Comparison of ENCODE assay signal across 11 cellular contexts in genomic region chr13:99275093-99275469, GRCh38. TPM values are rescaled to one million over a fixed set of nuclear protein-coding genes. Genes with fewer than 3 reads are reported as not detected.
DNase-seq lines count a peak whose midpoint lies in the region; ATAC-seq and TF ChIP-seq lines count a peak whose summit lies in the region.
"Had no signal": no experiment of that assay in that cellular context is flagged by ENCODE, and none has a peak within 500 bp of the region (broad histone marks: within the 10 kb centered on the region; RNA-seq: fewer than 3 reads in every experiment).

No MANE protein-coding gene starts in this region.

- peak overlapping the region; percentile 98 for H3K27ac Mint-ChIP-seq in T-helper 17 cell
- H3K27ac Mint-ChIP-seq: brain had no signal

- no peak for TF ChIP-seq POLR2A in ovary (IDR thresholded peaks at IDR 0.05)

- H3K27me3 Mint-ChIP-seq in T-helper 17 cell = no peaks in the 10 kb centered on the region
- H3K27me3 Mint-ChIP-seq: brain had no signal

- H3K27ac ChIP-seq in epithelial cell of prostate (no peak overlapping the region), ovary (no peak overlapping the region)

- H3K4me1 ChIP-seq in ovary (ENCODE audit: insufficient read depth) = no peaks in the 10 kb centered on the region

- WGBS in ovary, 3 donors = 32 to 48% (median 47%) methylated on average over 1 of the region's 1 CpG

- peak; percentile 80 for ATAC-seq in T-helper 17 cell
- no peak for ATAC-seq in esophagus mucosa

- H3K36me3 ChIP-seq in ovary = no peaks in the 10 kb centered on the region

- peak; percentile 67 for DNase-seq in AG08395 (ENCODE audit: low spot score)
- DNase-seq in GM12865 (ENCODE audit: low read depth) = peak; percentile 63
- no peak for DNase-seq in T-helper 17 cell
- DNase-seq in epithelial cell of prostate (ENCODE audit: low read depth, low spot score) = peak; percentile 14
- no peak for DNase-seq in ovary
- DNase-seq in NCI-H345 (lab: John Stamatoyannopoulos, UW) = no peak
- DNase-seq in DMS153 (lab: John Stamatoyannopoulos, UW) = no peak
- DNase-seq: Karpas-422, SHP77 treated with DMSO at 0.1 percent for 48 hours had no signal

- H3K9me3 ChIP-seq in T-helper 17 cell (ENCODE audit: control insufficient read depth, low read length, poor library complexity, severe bottlenecking) (no peaks in the 10 kb centered on the region), ovary (no peaks in the 10 kb centered on the region)

- H3K27me3 ChIP-seq in ovary = no peaks in the 10 kb centered on the region

- H3K4me1 Mint-ChIP-seq in T-helper 17 cell = peaks cover 72% of the 10 kb centered on the region
- H3K4me1 Mint-ChIP-seq: brain had no signal

- H3K4me3 Mint-ChIP-seq in T-helper 17 cell = peak overlapping the region; percentile 73
- H3K4me3 Mint-ChIP-seq: brain had no signal

- H3K4me3 ChIP-seq in GM12865 (ENCODE audit: low read depth, low read length) (no peak overlapping the region), ovary (no peak overlapping the region)

- intact Hi-C loops in ovary (cut with DNase I) = no loop called here

- no peak for TF ChIP-seq CTCF in GM12865 (IDR thresholded peaks at IDR 0.05; ENCODE audit: insufficient read depth, low read depth, low read length, missing control alignments)
- no peak for TF ChIP-seq CTCF in ovary (IDR thresholded peaks at IDR 0.05)

- H3K36me3 Mint-ChIP-seq in T-helper 17 cell (ENCODE audit: low read depth) = peaks cover 8% of the 10 kb centered on the region

- no peak for TF ChIP-seq EP300 in ovary (IDR thresholded peaks at IDR 0.05)

RNA-seq across cellular contexts. Expression of gene GPR18, which starts 16.9 kb away (rescaled TPM):
- total RNA-seq in T-helper 17 cell (10 to 100 TPM; 10.1 to 13.6 TPM), esophagus mucosa (not detected), ovary (under 1 TPM in 1 of 7 donors, not detected in 6; 0.30 TPM)
- polyA plus RNA-seq in ovary = under 1 TPM in 1 of 2 donors, not detected in 1; 0.73 TPM

RNA-seq across cellular contexts. Expression of gene GPR183, which starts 32.1 kb away (rescaled TPM):
- total RNA-seq in T-helper 17 cell = 100 to 1,000 TPM; 249 to 322 TPM
- 0.76 TPM for total RNA-seq in esophagus mucosa
- total RNA-seq in ovary = 10 to 100 TPM in 2 of 7 donors, 1 to 10 TPM in 5; 2.4 to 14.6 (median 5.5) TPM
- polyA plus RNA-seq in ovary = 1 to 10 TPM; 4.7 to 7.6 TPM

Comparison
In these comparisons a context has a peak if more than half of its experiments do, and no peak if none do; other contexts are left out.
1. DNase-seq: peak in AG08395 (single experiment), GM12865 (single experiment) and epithelial cell of prostate (single experiment); none in T-helper 17 cell (0 of 3), ovary (0 of 5), NCI-H345 (single experiment) and DMS153 (single experiment).
2. RNA of gene GPR18, which starts 16.9 kb away (total RNA-seq): 10.1 to 13.6 TPM in T-helper 17 cell; 0.30 TPM in ovary and not detected in esophagus mucosa (single experiment); every median in the first group is over 4 times any median in the second.
3. RNA of gene GPR183, which starts 32.1 kb away (total RNA-seq): 249 to 322 TPM in T-helper 17 cell; 2.4 to 14.6 TPM in ovary and 0.76 TPM in esophagus mucosa (single experiment); every median in the first group is over 10 times any median in the second.